Comparison of ENCODE assay signal across 1 cellular context in the genomic region with DNA sequence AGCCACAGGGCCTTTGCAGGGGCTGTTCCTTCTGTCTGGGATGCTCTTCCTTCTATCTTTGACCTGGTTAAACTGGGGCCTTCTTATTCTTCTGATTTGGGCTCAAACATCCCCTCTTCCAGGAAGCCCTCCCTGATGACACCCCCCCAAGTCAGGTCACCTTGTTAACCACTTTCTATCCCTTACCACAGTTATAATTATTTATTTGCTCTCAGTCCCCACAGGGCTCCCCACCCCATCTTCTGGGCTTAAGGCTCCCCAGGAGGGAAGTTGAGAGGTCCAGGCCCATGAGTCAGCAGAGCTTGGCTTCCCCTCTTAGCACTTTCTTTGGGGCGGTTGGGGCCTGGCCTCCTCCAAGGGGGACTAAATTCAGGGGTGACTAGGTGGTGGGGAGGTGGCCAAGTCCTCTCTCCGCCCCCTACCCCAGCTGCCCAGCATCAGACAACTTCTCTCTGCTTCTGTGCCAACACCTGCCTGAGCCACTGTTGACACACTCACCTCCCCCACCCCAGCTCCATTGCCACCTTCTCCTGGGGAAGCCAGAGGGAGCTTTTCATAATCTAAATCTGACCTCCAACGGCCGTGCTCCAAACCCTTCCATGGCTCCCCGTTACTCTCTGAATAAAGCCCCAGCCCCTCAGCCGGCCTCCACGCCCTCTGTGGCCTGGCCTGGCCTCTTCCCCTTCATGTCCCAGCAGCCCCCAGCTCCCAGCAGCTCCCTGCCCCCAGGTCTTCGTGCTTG.
TF ChIP-seq lines count a peak whose summit lies in the region.

No MANE protein-coding gene starts in this region.

TF ChIP-seq in K562, 482 proteins besides CTCF, POLR2A, EP300 and RAD21 (continued from another document and continues in another):
- TF ChIP-seq PRDM10 (IDR thresholded peaks at IDR 0.05; ENCODE audit: partially characterized antibody) (peak; percentile 39), PBX2 (CRISPR knock-in tag; IDR thresholded peaks at IDR 0.05; ENCODE audit: low read depth) (no peak), PBX2 (tag; conservative IDR thresholded peaks at IDR 0.05; ENCODE audit: low read depth) (no peak), ATF1 (CRISPR knock-in tag; IDR thresholded peaks at IDR 0.05) (no peak), ATF1 (tag; IDR thresholded peaks at IDR 0.05) (no peak), KLF16 (IDR thresholded peaks at IDR 0.05) (no peak), NFIX (CRISPR knock-in tag; IDR thresholded peaks at IDR 0.05; ENCODE audit: low read depth) (no peak), IFI16 (CRISPR knock-in tag; IDR thresholded peaks at IDR 0.05) (no peak), FIP1L1 (IDR thresholded peaks at IDR 0.05; ENCODE audit: low read depth, low read length, poor library complexity, severe bottlenecking) (no peak), ZNF253 (CRISPR knock-in tag; conservative IDR thresholded peaks at IDR 0.05) (no peak), TAF7 (tag; IDR thresholded peaks at IDR 0.05) (no peak), ARID4B (CRISPR knock-in tag; IDR thresholded peaks at IDR 0.05) (no peak), HSF4 (CRISPR knock-in tag; IDR thresholded peaks at IDR 0.05; ENCODE audit: borderline replicate concordance) (no peak), ZNF280A (IDR thresholded peaks at IDR 0.05; ENCODE audit: low read depth, partially characterized antibody) (no peak), POLR2H (tag; IDR thresholded peaks at IDR 0.05; ENCODE audit: low read depth) (no peak), ZNF274 (IDR thresholded peaks at IDR 0.05; ENCODE audit: borderline replicate concordance, low read depth, low read length) (no peak), ZNF445 (CRISPR knock-in tag; IDR thresholded peaks at IDR 0.05; ENCODE audit: low read depth) (no peak)
- TF ChIP-seq, protein P1, sequence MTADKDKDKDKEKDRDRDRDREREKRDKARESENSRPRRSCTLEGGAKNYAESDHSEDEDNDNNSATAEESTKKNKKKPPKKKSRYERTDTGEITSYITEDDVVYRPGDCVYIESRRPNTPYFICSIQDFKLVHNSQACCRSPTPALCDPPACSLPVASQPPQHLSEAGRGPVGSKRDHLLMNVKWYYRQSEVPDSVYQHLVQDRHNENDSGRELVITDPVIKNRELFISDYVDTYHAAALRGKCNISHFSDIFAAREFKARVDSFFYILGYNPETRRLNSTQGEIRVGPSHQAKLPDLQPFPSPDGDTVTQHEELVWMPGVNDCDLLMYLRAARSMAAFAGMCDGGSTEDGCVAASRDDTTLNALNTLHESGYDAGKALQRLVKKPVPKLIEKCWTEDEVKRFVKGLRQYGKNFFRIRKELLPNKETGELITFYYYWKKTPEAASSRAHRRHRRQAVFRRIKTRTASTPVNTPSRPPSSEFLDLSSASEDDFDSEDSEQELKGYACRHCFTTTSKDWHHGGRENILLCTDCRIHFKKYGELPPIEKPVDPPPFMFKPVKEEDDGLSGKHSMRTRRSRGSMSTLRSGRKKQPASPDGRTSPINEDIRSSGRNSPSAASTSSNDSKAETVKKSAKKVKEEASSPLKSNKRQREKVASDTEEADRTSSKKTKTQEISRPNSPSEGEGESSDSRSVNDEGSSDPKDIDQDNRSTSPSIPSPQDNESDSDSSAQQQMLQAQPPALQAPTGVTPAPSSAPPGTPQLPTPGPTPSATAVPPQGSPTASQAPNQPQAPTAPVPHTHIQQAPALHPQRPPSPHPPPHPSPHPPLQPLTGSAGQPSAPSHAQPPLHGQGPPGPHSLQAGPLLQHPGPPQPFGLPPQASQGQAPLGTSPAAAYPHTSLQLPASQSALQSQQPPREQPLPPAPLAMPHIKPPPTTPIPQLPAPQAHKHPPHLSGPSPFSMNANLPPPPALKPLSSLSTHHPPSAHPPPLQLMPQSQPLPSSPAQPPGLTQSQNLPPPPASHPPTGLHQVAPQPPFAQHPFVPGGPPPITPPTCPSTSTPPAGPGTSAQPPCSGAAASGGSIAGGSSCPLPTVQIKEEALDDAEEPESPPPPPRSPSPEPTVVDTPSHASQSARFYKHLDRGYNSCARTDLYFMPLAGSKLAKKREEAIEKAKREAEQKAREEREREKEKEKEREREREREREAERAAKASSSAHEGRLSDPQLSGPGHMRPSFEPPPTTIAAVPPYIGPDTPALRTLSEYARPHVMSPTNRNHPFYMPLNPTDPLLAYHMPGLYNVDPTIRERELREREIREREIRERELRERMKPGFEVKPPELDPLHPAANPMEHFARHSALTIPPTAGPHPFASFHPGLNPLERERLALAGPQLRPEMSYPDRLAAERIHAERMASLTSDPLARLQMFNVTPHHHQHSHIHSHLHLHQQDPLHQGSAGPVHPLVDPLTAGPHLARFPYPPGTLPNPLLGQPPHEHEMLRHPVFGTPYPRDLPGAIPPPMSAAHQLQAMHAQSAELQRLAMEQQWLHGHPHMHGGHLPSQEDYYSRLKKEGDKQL (CRISPR knock-in tag; IDR thresholded peaks at IDR 0.05; ENCODE audit: borderline replicate concordance): no peak
- TF ChIP-seq, protein P2, sequence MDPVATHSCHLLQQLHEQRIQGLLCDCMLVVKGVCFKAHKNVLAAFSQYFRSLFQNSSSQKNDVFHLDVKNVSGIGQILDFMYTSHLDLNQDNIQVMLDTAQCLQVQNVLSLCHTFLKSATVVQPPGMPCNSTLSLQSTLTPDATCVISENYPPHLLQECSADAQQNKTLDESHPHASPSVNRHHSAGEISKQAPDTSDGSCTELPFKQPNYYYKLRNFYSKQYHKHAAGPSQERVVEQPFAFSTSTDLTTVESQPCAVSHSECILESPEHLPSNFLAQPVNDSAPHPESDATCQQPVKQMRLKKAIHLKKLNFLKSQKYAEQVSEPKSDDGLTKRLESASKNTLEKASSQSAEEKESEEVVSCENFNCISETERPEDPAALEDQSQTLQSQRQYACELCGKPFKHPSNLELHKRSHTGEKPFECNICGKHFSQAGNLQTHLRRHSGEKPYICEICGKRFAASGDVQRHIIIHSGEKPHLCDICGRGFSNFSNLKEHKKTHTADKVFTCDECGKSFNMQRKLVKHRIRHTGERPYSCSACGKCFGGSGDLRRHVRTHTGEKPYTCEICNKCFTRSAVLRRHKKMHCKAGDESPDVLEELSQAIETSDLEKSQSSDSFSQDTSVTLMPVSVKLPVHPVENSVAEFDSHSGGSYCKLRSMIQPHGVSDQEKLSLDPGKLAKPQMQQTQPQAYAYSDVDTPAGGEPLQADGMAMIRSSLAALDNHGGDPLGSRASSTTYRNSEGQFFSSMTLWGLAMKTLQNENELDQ (CRISPR knock-in tag; IDR thresholded peaks at IDR 0.05; ENCODE audit: borderline replicate concordance): no peak
- TF ChIP-seq, protein P3, sequence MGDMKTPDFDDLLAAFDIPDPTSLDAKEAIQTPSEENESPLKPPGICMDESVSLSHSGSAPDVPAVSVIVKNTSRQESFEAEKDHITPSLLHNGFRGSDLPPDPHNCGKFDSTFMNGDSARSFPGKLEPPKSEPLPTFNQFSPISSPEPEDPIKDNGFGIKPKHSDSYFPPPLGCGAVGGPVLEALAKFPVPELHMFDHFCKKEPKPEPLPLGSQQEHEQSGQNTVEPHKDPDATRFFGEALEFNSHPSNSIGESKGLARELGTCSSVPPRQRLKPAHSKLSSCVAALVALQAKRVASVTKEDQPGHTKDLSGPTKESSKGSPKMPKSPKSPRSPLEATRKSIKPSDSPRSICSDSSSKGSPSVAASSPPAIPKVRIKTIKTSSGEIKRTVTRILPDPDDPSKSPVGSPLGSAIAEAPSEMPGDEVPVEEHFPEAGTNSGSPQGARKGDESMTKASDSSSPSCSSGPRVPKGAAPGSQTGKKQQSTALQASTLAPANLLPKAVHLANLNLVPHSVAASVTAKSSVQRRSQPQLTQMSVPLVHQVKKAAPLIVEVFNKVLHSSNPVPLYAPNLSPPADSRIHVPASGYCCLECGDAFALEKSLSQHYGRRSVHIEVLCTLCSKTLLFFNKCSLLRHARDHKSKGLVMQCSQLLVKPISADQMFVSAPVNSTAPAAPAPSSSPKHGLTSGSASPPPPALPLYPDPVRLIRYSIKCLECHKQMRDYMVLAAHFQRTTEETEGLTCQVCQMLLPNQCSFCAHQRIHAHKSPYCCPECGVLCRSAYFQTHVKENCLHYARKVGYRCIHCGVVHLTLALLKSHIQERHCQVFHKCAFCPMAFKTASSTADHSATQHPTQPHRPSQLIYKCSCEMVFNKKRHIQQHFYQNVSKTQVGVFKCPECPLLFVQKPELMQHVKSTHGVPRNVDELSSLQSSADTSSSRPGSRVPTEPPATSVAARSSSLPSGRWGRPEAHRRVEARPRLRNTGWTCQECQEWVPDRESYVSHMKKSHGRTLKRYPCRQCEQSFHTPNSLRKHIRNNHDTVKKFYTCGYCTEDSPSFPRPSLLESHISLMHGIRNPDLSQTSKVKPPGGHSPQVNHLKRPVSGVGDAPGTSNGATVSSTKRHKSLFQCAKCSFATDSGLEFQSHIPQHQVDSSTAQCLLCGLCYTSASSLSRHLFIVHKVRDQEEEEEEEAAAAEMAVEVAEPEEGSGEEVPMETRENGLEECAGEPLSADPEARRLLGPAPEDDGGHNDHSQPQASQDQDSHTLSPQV (IDR thresholded peaks at IDR 0.05): peak; percentile 71
